Comparison of ENCODE assay signal across 8 cellular contexts in genomic region chr19:17996826-17997316, GRCh38. TPM values are rescaled to one million over a fixed set of nuclear protein-coding genes. Genes with fewer than 3 reads are reported as not detected.
DNase-seq lines count a peak whose midpoint lies in the region; ATAC-seq lines count a peak whose summit lies in the region.

No MANE protein-coding gene starts in this region.

- DNase-seq in DMS53 (lab: John Stamatoyannopoulos, UW) (peak; percentile 77), NOMO-1 (lab: John Stamatoyannopoulos, UW; ENCODE audit: unreplicated experiment in 2 of 2) (peak; percentile 53 to 60), mesenteric fat pad (ENCODE audit: low spot score) (peak; percentile 96)
- peak; percentile 98 for DNase-seq in activated CD8-positive, alpha-beta memory T cell treated with anti-CD3 and anti-CD28 coated beads for 24 hours
- DNase-seq in effector CD8-positive, alpha-beta T cell (lab: John Stamatoyannopoulos, UW): peak; percentile 83
- DNase-seq in stimulated activated CD8-positive, alpha-beta memory T cell treated with anti-CD3 and anti-CD28 coated beads, Interleukin-4, amount 100 ng/mL, for 1 hour (ENCODE audit: low read depth in 2 of 2, low spot score in 1 of 2): peak; percentile 75 to 83

- ATAC-seq in HG03432 (IDR thresholded peaks at IDR 0.05; ENCODE audit: unreplicated experiment) (peak; percentile 38), GM18870 (IDR thresholded peaks at IDR 0.05; ENCODE audit: unreplicated experiment) (no peak)

RNA-seq across cellular contexts. Expression of gene ARRDC2, which starts 11.1 kb away (rescaled TPM):
- total RNA-seq in mesenteric fat pad: 26.0 TPM

RNA-seq across cellular contexts. Expression of gene KCNN1, which starts 30.0 kb away (rescaled TPM):
- 0.13 TPM for total RNA-seq in mesenteric fat pad
